8 cellular contexts compared by ENCODE assay signal in the genomic region with DNA sequence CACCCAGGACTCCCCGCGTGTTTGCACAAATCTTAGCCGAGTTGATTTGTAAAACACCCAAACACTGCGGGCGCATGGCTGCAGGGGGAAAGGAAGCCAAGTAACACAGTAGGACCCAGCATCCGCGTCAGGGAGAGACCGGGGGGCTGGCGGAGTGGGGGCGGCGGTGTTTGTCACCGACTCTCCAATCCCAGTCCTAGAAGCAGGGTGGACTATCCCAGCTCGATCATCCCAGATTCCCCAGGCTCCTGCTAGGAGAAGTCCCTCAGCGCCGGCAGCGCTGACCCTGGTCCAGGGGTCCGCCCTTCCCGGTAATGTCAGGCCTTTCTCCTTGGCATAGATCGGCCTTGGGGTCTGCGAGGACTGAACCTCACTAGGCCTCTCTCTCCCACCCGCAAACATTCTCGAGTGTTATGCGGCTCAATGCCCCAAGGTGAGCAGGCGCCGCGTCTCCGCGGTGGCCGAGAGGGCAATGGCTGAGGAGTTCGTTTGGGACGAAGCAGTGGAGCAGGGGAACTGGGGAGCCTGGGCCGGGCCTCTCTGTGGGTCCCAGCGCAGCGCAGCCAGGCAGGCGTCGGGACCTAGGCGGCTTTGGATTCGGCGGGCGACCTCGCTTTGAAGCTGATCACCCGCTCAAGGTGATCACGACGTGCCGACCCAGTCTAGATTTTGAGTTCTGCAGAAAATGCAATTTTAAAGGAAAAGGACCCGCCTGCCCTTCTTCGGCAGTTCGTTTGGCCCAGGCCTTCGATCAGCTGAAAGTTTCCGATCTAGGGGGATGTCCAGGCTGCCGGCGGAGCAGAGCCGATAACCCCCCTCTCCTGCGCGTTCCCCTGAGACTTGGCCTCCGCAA. TPM values are rescaled to one million over a fixed set of nuclear protein-coding genes. Genes with fewer than 3 reads are reported as not detected.
DNase-seq lines count a peak whose midpoint lies in the region; ATAC-seq, FAIRE-seq and TF ChIP-seq lines count a peak whose summit lies in the region.

No MANE protein-coding gene starts in this region.

- H3K4me1 ChIP-seq in gastroesophageal sphincter (peaks cover 0 to 64% (median 19%) of the 10 kb centered on the region in 3 donors), prostate gland (replicated peaks) (peaks cover 5% of the 10 kb centered on the region)

- FAIRE-seq in urothelium cell line (lab: Jason Lieb, UNC): no peak
- no peak for FAIRE-seq in RCC 7860 (lab: Jason Lieb, UNC)

- H3K27me3 ChIP-seq in gastroesophageal sphincter: peaks cover 92% of the 10 kb centered on the region
- H3K27me3 ChIP-seq in prostate gland (replicated peaks; ENCODE audit: insufficient read depth): peaks cover 7% of the 10 kb centered on the region

- TF ChIP-seq EP300 in gastroesophageal sphincter (IDR thresholded peaks at IDR 0.05): no peak

- H3K36me3 Mint-ChIP-seq in Calu3 (ENCODE audit: insufficient read depth, unreplicated experiment) (no peaks in the 10 kb centered on the region), IgD-negative memory B cell (no peaks in the 10 kb centered on the region)

- 0% methylated on average over 10 of the region's 56 CpGs; no CpG with 5 or more reads in 1 of the 2 donors for WGBS in gastroesophageal sphincter (ENCODE audit: low coverage in 1 of 2), 2 donors
- WGBS in prostate gland: 25% methylated on average over 56 of the region's 56 CpGs

- H3K27me3 Mint-ChIP-seq in Calu3 (ENCODE audit: unreplicated experiment) (peaks cover 76% of the 10 kb centered on the region), IgD-negative memory B cell (peaks cover 36% of the 10 kb centered on the region)

- no peaks in the 10 kb centered on the region for H3K36me3 ChIP-seq in gastroesophageal sphincter
- H3K36me3 ChIP-seq in prostate gland: no peaks in the 10 kb centered on the region

- in situ Hi-C loops in G401 (cut with HindIII; ENCODE audit: low sequenced_read_pairs): no loop called here

- CTCF ChIA-PET in Calu3 (lab: Charles Lee): interaction anchor here (0.8 to 1.7 kb wide), 4 partner anchors 11 to 116 kb away, joined by 3 to 7 read pairs (median 4); a partner anchor contains a TSS

- H3K4me3 ChIP-seq in gastroesophageal sphincter (peak overlapping the region; percentile 51 to 60), prostate gland (peak overlapping the region; percentile 41 to 45)

- TF ChIP-seq CTCF in Calu3 (IDR thresholded peaks at IDR 0.05; ENCODE audit: unreplicated experiment) (no peak), gastroesophageal sphincter (IDR thresholded peaks at IDR 0.05) (no peak), prostate gland (IDR thresholded peaks at IDR 0.05) (no peak)

- no peaks in the 10 kb centered on the region for H3K9me3 Mint-ChIP-seq in Calu3 (ENCODE audit: low read depth, unreplicated experiment)
- no peaks in the 10 kb centered on the region for H3K9me3 Mint-ChIP-seq in IgD-negative memory B cell

- ATAC-seq in gastroesophageal sphincter: no peak

- intact Hi-C loops in Calu3 (cut with micrococcal nuclease; ENCODE audit: unreplicated experiment) (no loop called here), prostate gland (cut with DNase I) (no loop called here)

- peaks cover 20% of the 10 kb centered on the region for H3K4me1 Mint-ChIP-seq in Calu3 (ENCODE audit: low read depth, unreplicated experiment)
- peaks cover 20 to 26% (median 25%) of the 10 kb centered on the region in 3 donors for H3K4me1 Mint-ChIP-seq in IgD-negative memory B cell

- no TSS peak for BruUV-seq in Calu3 (replicated peaks; lab: Mats Ljungman, UMichigan)

- H3K27ac ChIP-seq in gastroesophageal sphincter (peak overlapping the region in 3 of 4 donors; percentile 62 to 85 (median 82)), prostate gland (peak overlapping the region; percentile 65 to 71)

- no peaks in the 10 kb centered on the region for H3K9me3 ChIP-seq in gastroesophageal sphincter
- no peaks in the 10 kb centered on the region for H3K9me3 ChIP-seq in prostate gland

- peak overlapping the region; percentile 69 for H3K4me3 Mint-ChIP-seq in Calu3 (ENCODE audit: low read depth, unreplicated experiment)
- peak overlapping the region; percentile 85 to 99 (median 92) for H3K4me3 Mint-ChIP-seq in IgD-negative memory B cell

- TF ChIP-seq POLR2A in gastroesophageal sphincter (IDR thresholded peaks at IDR 0.05) (no peak), prostate gland (IDR thresholded peaks at IDR 0.05) (no peak)

- DNase-seq in Calu3: no peak
- no peak for DNase-seq in prostate gland (ENCODE audit: low spot score)
- no peak for DNase-seq in urothelium cell line (ENCODE audit: low spot score)
- DNase-seq in G401 (ENCODE audit: low spot score): no peak
- DNase-seq in RCC 7860 (ENCODE audit: low spot score): no peak
- no peak for DNase-seq in HPDE6-E6E7 (ENCODE audit: extremely low spot score)

- H3K27ac Mint-ChIP-seq in Calu3 (ENCODE audit: unreplicated experiment): no peak overlapping the region
- peak overlapping the region; percentile 50 to 73 (median 63) for H3K27ac Mint-ChIP-seq in IgD-negative memory B cell

RNA-seq across cellular contexts. Expression of a gene that starts 1.5 kb away (rescaled TPM):
- total RNA-seq in Calu3 (2022) (not detected in 2 replicates), gastroesophageal sphincter (10 to 100 TPM in 3 of 4 donors, 1 to 10 TPM in 1; 1.2 to 19.9 (median 15.3) TPM), prostate gland (1 to 10 TPM; 3.3 to 7.0 TPM)
- polyA plus RNA-seq in IgD-negative memory B cell: 0.74 TPM
- total RNA-seq in G401 (2014; rRNA removed; shearing (Covaris generic)): 0.37 and 1.2 TPM in 2 replicates

RNA-seq across cellular contexts. Expression of a gene that starts 14.6 kb away (rescaled TPM):
- total RNA-seq in Calu3 (2022): 26.4 and 28.5 TPM in 2 replicates
- 27.3 TPM for polyA plus RNA-seq in IgD-negative memory B cell
- 10 to 100 TPM; 42.8 to 89.1 (median 61.4) TPM for total RNA-seq in gastroesophageal sphincter
- 10 to 100 TPM; 29.9 to 39.4 TPM for total RNA-seq in prostate gland
- total RNA-seq in G401 (2014; rRNA removed; shearing (Covaris generic)): 47.6 and 53.7 TPM in 2 replicates
